13 cellular contexts compared by ENCODE assay signal in genomic region chr4:166838975-166839614, GRCh38.
DNase-seq lines count a peak whose midpoint lies in the region; ATAC-seq and TF ChIP-seq lines count a peak whose summit lies in the region.
"Had no signal": no experiment of that assay in that cellular context is flagged by ENCODE, and none has a peak within 500 bp of the region (broad histone marks: within the 10 kb centered on the region; RNA-seq: fewer than 3 reads in every experiment).

No MANE protein-coding gene starts in this region.

- H3K9me2 ChIP-seq in SU-DHL-6 (replicated peaks; ENCODE audit: insufficient read depth, low read length): no peaks in the 10 kb centered on the region

- TF ChIP-seq CTCF in SU-DHL-6 (IDR thresholded peaks at IDR 0.05; ENCODE audit: insufficient read depth, low read length, poor library complexity, severe bottlenecking): no peak
- TF ChIP-seq CTCF in ovary (IDR thresholded peaks at IDR 0.05): no peak

- no peak for DNase-seq in stimulated activated CD4-positive, alpha-beta T cell treated with anti-CD3 and anti-CD28 coated beads, Interleukin-15, amount 100 ng/mL, for 24 hours
- DNase-seq in SK-N-DZ (ENCODE audit: low spot score): no peak
- no peak for DNase-seq in NCI-H128 (lab: John Stamatoyannopoulos, UW; ENCODE audit: unreplicated experiment)
- DNase-seq in ovary: no peak
- DNase-seq: activated CD4-positive, alpha-beta memory T cell treated with anti-CD3 and anti-CD28 coated beads for 36 hours; islet precursor cell; NCI-H146; tibial artery had no signal

- peaks cover 11% of the 10 kb centered on the region; the same call in 1 of the 2 replicates for H3K9me3 ChIP-seq in SU-DHL-6 (ENCODE audit: insufficient read depth, low read length)
- H3K9me3 ChIP-seq in ovary: no peaks in the 10 kb centered on the region
- H3K9me3 ChIP-seq: right atrium auricular region had no signal

- TF ChIP-seq POLR2A in ovary (IDR thresholded peaks at IDR 0.05): no peak

- peak overlapping the region; percentile 51 for H3K4me2 ChIP-seq in SU-DHL-6 (ENCODE audit: low read depth, low read length, poor library complexity, severe bottlenecking)

- H3K79me2 ChIP-seq in SU-DHL-6 (ENCODE audit: insufficient read depth, low read length): no peaks in the 10 kb centered on the region

- H3K27ac ChIP-seq in SU-DHL-6 (ENCODE audit: low read depth, low read length) (peak overlapping the region; percentile 89), ovary (no peak overlapping the region)
- H3K27ac ChIP-seq: right atrium auricular region, tibial artery had no signal

- WGBS in ovary, 3 donors: 90 to 97% (median 94%) methylated on average over 1 of the region's 1 CpG

- peak overlapping the region; percentile 42 for H3K9ac ChIP-seq in SU-DHL-6 (ENCODE audit: low read length)

- H3K4me1 ChIP-seq in ovary (ENCODE audit: insufficient read depth): no peaks in the 10 kb centered on the region
- H3K4me1 ChIP-seq: right atrium auricular region, tibial artery had no signal

- TF ChIP-seq EP300 in ovary (IDR thresholded peaks at IDR 0.05): no peak

- H3K4me3 ChIP-seq in SU-DHL-6 (ENCODE audit: insufficient read depth, low read length, poor library complexity, severe bottlenecking) (peak overlapping the region; percentile 17), ovary (no peak overlapping the region)
- H3K4me3 ChIP-seq: right atrium auricular region, tibial artery had no signal

- no peaks in the 10 kb centered on the region for H4K20me1 ChIP-seq in SU-DHL-6 (ENCODE audit: low read depth, low read length)

- H3K36me3 ChIP-seq in SU-DHL-6 (ENCODE audit: low read length) (peaks cover 9% of the 10 kb centered on the region; the same call in 1 of the 2 replicates), ovary (no peaks in the 10 kb centered on the region)
- H3K36me3 ChIP-seq: right atrium auricular region, tibial artery had no signal

- intact Hi-C loops in ovary (cut with DNase I): no loop called here

- H3F3A ChIP-seq in SU-DHL-6 (ENCODE audit: insufficient read depth): peaks cover 12% of the 10 kb centered on the region

- peak overlapping the region; percentile 37 for H2AFZ ChIP-seq in SU-DHL-6 (ENCODE audit: low read depth, low read length, severe bottlenecking)

- ATAC-seq in GM18868 (IDR thresholded peaks at IDR 0.05; ENCODE audit: unreplicated experiment) (peak; percentile 74), GM21528 (IDR thresholded peaks at IDR 0.05; ENCODE audit: low FRiP score, unreplicated experiment) (peak; percentile 82), HG03045 (IDR thresholded peaks at IDR 0.05; ENCODE audit: unreplicated experiment) (peak; percentile 53)

- no peaks in the 10 kb centered on the region for H3K27me3 ChIP-seq in SU-DHL-6 (ENCODE audit: low read length)
- no peaks in the 10 kb centered on the region for H3K27me3 ChIP-seq in ovary
- H3K27me3 ChIP-seq: right atrium auricular region, tibial artery had no signal
